Comparison of ENCODE assay signal across 24 cellular contexts in genomic region chr10:129727495-129727894, GRCh38.
"Had no signal": no experiment of that assay in that cellular context is flagged by ENCODE, and none has a peak within 500 bp of the region (broad histone marks: within the 10 kb centered on the region; RNA-seq: fewer than 3 reads in every experiment).

No MANE protein-coding gene starts in this region.

- H3K27ac ChIP-seq: left lung, neutrophil, parathyroid adenoma, prostate gland, right atrium auricular region, suprapubic skin, transverse colon had no signal

- H3K4me1 ChIP-seq: left lung, parathyroid adenoma, prostate gland, right atrium auricular region, suprapubic skin, transverse colon had no signal

- H3K9me3 ChIP-seq: neutrophil, prostate gland, suprapubic skin, transverse colon had no signal

- H3K27me3 ChIP-seq: left lung, neutrophil, right atrium auricular region, suprapubic skin, transverse colon had no signal

- H3K4me3 ChIP-seq: left lung, prostate gland, right atrium auricular region, smooth muscle cell, suprapubic skin, transverse colon had no signal

- H3K36me3 ChIP-seq: left lung, neutrophil, prostate gland, right atrium auricular region, suprapubic skin, transverse colon had no signal

- ATAC-seq: effector memory CD8-positive, alpha-beta T cell; left cardiac atrium; left lung; naive thymus-derived CD8-positive, alpha-beta T cell; sciatic nerve; stimulated activated naive CD8-positive, alpha-beta T cell treated with anti-CD3 and anti-CD28 coated beads, Interleukin-15, amount 100 ng/mL, for 72 hours had no signal

- DNase-seq: cerebellar nuclear complex; cortex of kidney; effector memory CD8-positive, alpha-beta T cell; erythroblast; hypothalamus; left cardiac atrium; left lung; mammary epithelial cell; mesendoderm; stimulated activated CD4-positive, alpha-beta T cell treated with anti-CD3 and anti-CD28 coated beads, Interleukin-12 subunit alpha, Interleukin-12 subunit beta, amount 100 ng/mL, for 4 hours; stimulated activated CD4-positive, alpha-beta T cell treated with anti-CD3 and anti-CD28 coated beads, Interleukin-1b, Interleukin-23, amount 100 ng/mL, for 48 hours; stimulated activated CD4-positive, alpha-beta T cell treated with anti-CD3 and anti-CD28 coated beads, Interleukin-4, amount 100 ng/mL, for 1 hour; stimulated activated CD8-positive, alpha-beta memory T cell treated with anti-CD3 and anti-CD28 coated beads, Interleukin-4, amount 100 ng/mL, for 48 hours; stimulated activated naive CD4-positive, alpha-beta T cell; stimulated activated naive CD8-positive, alpha-beta T cell treated with anti-CD3 and anti-CD28 coated beads, Interleukin-15, amount 100 ng/mL, for 72 hours; transverse colon had no signal
